In the genomic region with DNA sequence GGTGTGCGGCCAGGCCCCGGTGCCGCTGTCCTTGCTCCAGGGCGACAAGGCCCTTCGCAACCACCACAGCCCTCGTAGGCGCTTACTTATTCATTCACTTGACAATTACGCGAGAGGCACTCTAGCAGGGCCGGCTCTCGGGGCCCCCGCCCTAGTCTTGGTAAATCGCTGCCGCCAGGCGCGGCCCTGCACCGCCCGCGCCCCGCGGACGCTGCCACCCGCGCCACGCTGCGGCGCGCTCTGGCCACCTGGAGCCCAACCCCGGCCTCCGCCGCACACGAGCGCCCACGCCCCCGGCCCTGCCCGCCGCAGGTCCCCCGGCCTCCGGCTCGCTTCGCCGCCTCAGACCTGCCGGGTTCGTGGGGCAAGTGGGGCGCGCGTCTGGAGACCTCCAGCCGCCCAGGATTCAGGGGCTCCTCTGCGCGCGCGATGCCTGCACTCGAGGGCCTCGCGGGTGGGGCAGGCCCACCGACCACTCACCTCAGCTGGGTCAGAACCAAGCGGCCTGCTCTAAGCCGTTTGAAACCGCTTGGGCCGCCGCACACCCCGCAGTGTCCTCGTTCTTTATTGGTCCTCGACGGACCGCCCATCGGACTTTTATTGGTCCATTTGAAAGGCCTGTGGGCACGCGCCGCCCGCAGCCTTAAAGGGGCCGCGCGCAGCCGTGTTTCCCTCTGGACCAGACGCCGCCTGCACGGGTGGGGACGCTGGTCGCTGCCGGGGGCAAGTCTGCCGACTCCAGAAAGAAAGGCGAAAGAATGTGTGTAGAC, we compare ENCODE assay signal across 1 cellular context.
TF ChIP-seq lines count a peak whose summit lies in the region.

TSS of gene CKAP5 (minus strand) at position 541 of the 770 bp plus-strand sequence. CDS start 25,049 bp downstream, outside the sequence.

TF ChIP-seq in HepG2, 621 proteins besides CTCF, POLR2A, EP300 and RAD21 (continued from another document and continues in another):
- TF ChIP-seq ZNF318 (CRISPR knock-in tag; IDR thresholded peaks at IDR 0.05), result peak; percentile 70; the same call in 1 of the 2 replicates
- TF ChIP-seq ZBTB14 (CRISPR knock-in tag; IDR thresholded peaks at IDR 0.05), result peak; percentile 28; the same call in 1 of the 2 replicates
- TF ChIP-seq FOXC1 (CRISPR knock-in tag; IDR thresholded peaks at IDR 0.05; ENCODE audit: borderline replicate concordance), result peak; percentile 74; the same call in 1 of the 2 replicates
- peak; percentile 100 for TF ChIP-seq ZFP91 (CRISPR knock-in tag; IDR thresholded peaks at IDR 0.05; ENCODE audit: borderline replicate concordance)
- TF ChIP-seq PHF21A (CRISPR knock-in tag; IDR thresholded peaks at IDR 0.05), result no peak
- TF ChIP-seq ZNF24 (IDR thresholded peaks at IDR 0.05), result no peak
- 0 out of 2 replicates have a peak, but pooled peaks have one; percentile 72 for TF ChIP-seq NFKBIZ (CRISPR knock-in tag; IDR thresholded peaks at IDR 0.05)
- TF ChIP-seq CHD2 (IDR thresholded peaks at IDR 0.05; ENCODE audit: low read depth, low read length), result peak; percentile 65
- no peak for TF ChIP-seq PBX3 (CRISPR knock-in tag; IDR thresholded peaks at IDR 0.05; ENCODE audit: borderline replicate concordance)
- TF ChIP-seq ZNF136 (CRISPR knock-in tag; IDR thresholded peaks at IDR 0.05; ENCODE audit: low read depth), result no peak
- no peak for TF ChIP-seq ONECUT2 (CRISPR knock-in tag; IDR thresholded peaks at IDR 0.05)
- TF ChIP-seq, protein P1, sequence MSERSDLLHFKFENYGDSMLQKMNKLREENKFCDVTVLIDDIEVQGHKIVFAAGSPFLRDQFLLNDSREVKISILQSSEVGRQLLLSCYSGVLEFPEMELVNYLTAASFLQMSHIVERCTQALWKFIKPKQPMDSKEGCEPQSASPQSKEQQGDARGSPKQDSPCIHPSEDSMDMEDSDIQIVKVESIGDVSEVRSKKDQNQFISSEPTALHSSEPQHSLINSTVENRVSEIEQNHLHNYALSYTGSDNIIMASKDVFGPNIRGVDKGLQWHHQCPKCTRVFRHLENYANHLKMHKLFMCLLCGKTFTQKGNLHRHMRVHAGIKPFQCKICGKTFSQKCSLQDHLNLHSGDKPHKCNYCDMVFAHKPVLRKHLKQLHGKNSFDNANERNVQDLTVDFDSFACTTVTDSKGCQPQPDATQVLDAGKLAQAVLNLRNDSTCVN (CRISPR knock-in tag; IDR thresholded peaks at IDR 0.05; ENCODE audit: borderline replicate concordance), result no peak
- no peak; the same call in 1 of the 2 replicates for TF ChIP-seq ZNF3 (CRISPR knock-in tag; IDR thresholded peaks at IDR 0.05)
- no peak for TF ChIP-seq AKNA (CRISPR knock-in tag; IDR thresholded peaks at IDR 0.05; ENCODE audit: borderline replicate concordance)
- TF ChIP-seq JUN (CRISPR knock-in tag; IDR thresholded peaks at IDR 0.05), result no peak
- no peak for TF ChIP-seq ZNF337 (CRISPR knock-in tag; IDR thresholded peaks at IDR 0.05; ENCODE audit: borderline replicate concordance, low read depth)
- TF ChIP-seq ZMYM4 (CRISPR knock-in tag; IDR thresholded peaks at IDR 0.05), result peak; percentile 99
- 0 out of 2 replicates have a peak, but pooled peaks have one; percentile 31 for TF ChIP-seq HNRNPL (IDR thresholded peaks at IDR 0.05; ENCODE audit: low read depth, low read length)
- peak; percentile 40; the same call in 1 of the 2 replicates for TF ChIP-seq NR2C2 (CRISPR knock-in tag; IDR thresholded peaks at IDR 0.05; ENCODE audit: borderline replicate concordance)
- TF ChIP-seq KDM2A (CRISPR knock-in tag; IDR thresholded peaks at IDR 0.05; ENCODE audit: borderline replicate concordance, low read depth), result peak; percentile 87; the same call in 1 of the 2 replicates
- no peak for TF ChIP-seq GFI1 (CRISPR knock-in tag; IDR thresholded peaks at IDR 0.05; ENCODE audit: borderline replicate concordance)
- TF ChIP-seq SETDB1 (CRISPR knock-in tag; IDR thresholded peaks at IDR 0.05; ENCODE audit: borderline replicate concordance), result no peak
- TF ChIP-seq FOXM1 (CRISPR knock-in tag; IDR thresholded peaks at IDR 0.05), result peak; percentile 88
- TF ChIP-seq ZNF501 (CRISPR knock-in tag; IDR thresholded peaks at IDR 0.05), result peak; percentile 85
- TF ChIP-seq ARNT (IDR thresholded peaks at IDR 0.05), result no peak
- 0 out of 2 replicates have a peak, but pooled peaks have one; percentile 15 for TF ChIP-seq ZNF292 (CRISPR knock-in tag; IDR thresholded peaks at IDR 0.05; ENCODE audit: borderline replicate concordance, low read depth)
- TF ChIP-seq ZNF850 (CRISPR knock-in tag; conservative IDR thresholded peaks at IDR 0.05), result no peak
- no peak for TF ChIP-seq ZNF17 (CRISPR knock-in tag; IDR thresholded peaks at IDR 0.05)
- peak; percentile 19; the same call in 1 of the 2 replicates for TF ChIP-seq ZNF263 (CRISPR knock-in tag; IDR thresholded peaks at IDR 0.05)
- peak; percentile 39 for TF ChIP-seq RXRA (CRISPR knock-in tag; IDR thresholded peaks at IDR 0.05)
- peak; percentile 60; the same call in 1 of the 2 replicates for TF ChIP-seq ZNF598 (CRISPR knock-in tag; IDR thresholded peaks at IDR 0.05; ENCODE audit: borderline replicate concordance)
- TF ChIP-seq ZEB1 (IDR thresholded peaks at IDR 0.05; ENCODE audit: insufficient replicate concordance, low read depth), result no peak
- TF ChIP-seq GATAD1 (CRISPR knock-in tag; IDR thresholded peaks at IDR 0.05), result peak; percentile 90
- TF ChIP-seq, protein P2, sequence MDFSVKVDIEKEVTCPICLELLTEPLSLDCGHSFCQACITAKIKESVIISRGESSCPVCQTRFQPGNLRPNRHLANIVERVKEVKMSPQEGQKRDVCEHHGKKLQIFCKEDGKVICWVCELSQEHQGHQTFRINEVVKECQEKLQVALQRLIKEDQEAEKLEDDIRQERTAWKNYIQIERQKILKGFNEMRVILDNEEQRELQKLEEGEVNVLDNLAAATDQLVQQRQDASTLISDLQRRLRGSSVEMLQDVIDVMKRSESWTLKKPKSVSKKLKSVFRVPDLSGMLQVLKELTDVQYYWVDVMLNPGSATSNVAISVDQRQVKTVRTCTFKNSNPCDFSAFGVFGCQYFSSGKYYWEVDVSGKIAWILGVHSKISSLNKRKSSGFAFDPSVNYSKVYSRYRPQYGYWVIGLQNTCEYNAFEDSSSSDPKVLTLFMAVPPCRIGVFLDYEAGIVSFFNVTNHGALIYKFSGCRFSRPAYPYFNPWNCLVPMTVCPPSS (IDR thresholded peaks at IDR 0.05), result no peak
